ENCODE assay signal across 24 cellular contexts in genomic region chr6:24690561-24690960, GRCh38. TPM values are rescaled to one million over a fixed set of nuclear protein-coding genes. Genes with fewer than 3 reads are reported as not detected.
"Had no signal": no experiment of that assay in that cellular context is flagged by ENCODE, and none has a peak within 500 bp of the region (broad histone marks: within the 10 kb centered on the region; RNA-seq: fewer than 3 reads in every experiment).

No MANE protein-coding gene starts in this region.

- H3K4me1 Mint-ChIP-seq: activated B cell treated with CpG ODN at 0.5 μM for 24 hours had no signal

- H3K4me3 Mint-ChIP-seq: activated B cell treated with CpG ODN at 0.5 μM for 24 hours; activated CD4-positive, alpha-beta memory T cell treated with anti-CD3 and anti-CD28 coated beads, Interleukin-2, amount 10 ng/mL, durations not matched to agents 7 days and 5 days; activated CD4-positive, alpha-beta T cell treated with anti-CD3 and anti-CD28 coated beads, Interleukin-2, amount 10 ng/mL, durations not matched to agents 7 days and 5 days; activated naive CD4-positive, alpha-beta T cell treated with anti-CD3 and anti-CD28 coated beads, Interleukin-2, amount 50 U/mL, for 24 hours; activated T-cell treated with anti-CD3 and anti-CD28 coated beads, Interleukin-2, amount 50 U/mL, for 72 hours had no signal

- H3K27me3 Mint-ChIP-seq: activated B cell treated with CpG ODN at 0.5 μM for 24 hours; activated CD4-positive, alpha-beta memory T cell treated with anti-CD3 and anti-CD28 coated beads, Interleukin-2, amount 10 ng/mL, durations not matched to agents 7 days and 5 days; activated CD4-positive, alpha-beta T cell treated with anti-CD3 and anti-CD28 coated beads, Interleukin-2, amount 10 ng/mL, durations not matched to agents 7 days and 5 days; activated naive CD4-positive, alpha-beta T cell treated with anti-CD3 and anti-CD28 coated beads, Interleukin-2, amount 50 U/mL, for 24 hours had no signal

- DNase-seq: activated B cell treated with CpG ODN at 0.5 μM for 24 hours; activated CD4-positive, alpha-beta memory T cell treated with anti-CD3 and anti-CD28 coated beads, Interleukin-2, amount 10 ng/mL, durations not matched to agents 7 days and 5 days; activated CD4-positive, alpha-beta T cell treated with anti-CD3 and anti-CD28 coated beads for 1 hour; activated CD4-positive, alpha-beta T cell treated with anti-CD3 and anti-CD28 coated beads, Interleukin-2, amount 10 ng/mL, durations not matched to agents 7 days and 5 days; activated CD8-positive, alpha-beta memory T cell treated with anti-CD3 and anti-CD28 coated beads, Interleukin-2, amount 50 U/mL, for 4 hours; activated effector memory CD4-positive, alpha-beta T cell treated with Interleukin-2 at 50 U/mL for 16 hours; activated naive CD4-positive, alpha-beta T cell; activated T-cell treated with anti-CD3 and anti-CD28 coated beads, Interleukin-2, amount 50 U/mL, for 72 hours; aorta; central memory CD4-positive, alpha-beta T cell; KG1; NCI-H1048; NCI-H1694; NCI-H2029; NCI-H345; NCI-H510A; NCI-H526 treated with DMSO at 0.1 percent for 48 hours; SIG-M5; T-helper 2 cell; T1000 had no signal

- ATAC-seq: activated T-cell treated with anti-CD3 and anti-CD28 coated beads, Interleukin-2, amount 50 U/mL, for 72 hours had no signal

- H3K27ac Mint-ChIP-seq: activated B cell treated with CpG ODN at 0.5 μM for 24 hours; activated CD4-positive, alpha-beta memory T cell treated with anti-CD3 and anti-CD28 coated beads, Interleukin-2, amount 10 ng/mL, durations not matched to agents 7 days and 5 days; activated CD4-positive, alpha-beta T cell treated with anti-CD3 and anti-CD28 coated beads, Interleukin-2, amount 10 ng/mL, durations not matched to agents 7 days and 5 days; activated naive CD4-positive, alpha-beta T cell treated with anti-CD3 and anti-CD28 coated beads, Interleukin-2, amount 50 U/mL, for 24 hours had no signal

- H3K9me3 Mint-ChIP-seq: activated B cell treated with CpG ODN at 0.5 μM for 24 hours; activated CD4-positive, alpha-beta memory T cell treated with anti-CD3 and anti-CD28 coated beads, Interleukin-2, amount 10 ng/mL, durations not matched to agents 7 days and 5 days; activated CD4-positive, alpha-beta T cell treated with anti-CD3 and anti-CD28 coated beads, Interleukin-2, amount 10 ng/mL, durations not matched to agents 7 days and 5 days; activated naive CD4-positive, alpha-beta T cell treated with anti-CD3 and anti-CD28 coated beads, Interleukin-2, amount 50 U/mL, for 24 hours; activated T-cell treated with anti-CD3 and anti-CD28 coated beads, Interleukin-2, amount 50 U/mL, for 72 hours had no signal

- FAIRE-seq: bronchial epithelial cell, TTC549 had no signal

RNA-seq across cellular contexts. Expression of gene KIAA0319, which starts 44.6 kb away (rescaled TPM):
- total RNA-seq: RPMI7951 had no signal
